1 cellular context compared by ENCODE assay signal in the genomic region with DNA sequence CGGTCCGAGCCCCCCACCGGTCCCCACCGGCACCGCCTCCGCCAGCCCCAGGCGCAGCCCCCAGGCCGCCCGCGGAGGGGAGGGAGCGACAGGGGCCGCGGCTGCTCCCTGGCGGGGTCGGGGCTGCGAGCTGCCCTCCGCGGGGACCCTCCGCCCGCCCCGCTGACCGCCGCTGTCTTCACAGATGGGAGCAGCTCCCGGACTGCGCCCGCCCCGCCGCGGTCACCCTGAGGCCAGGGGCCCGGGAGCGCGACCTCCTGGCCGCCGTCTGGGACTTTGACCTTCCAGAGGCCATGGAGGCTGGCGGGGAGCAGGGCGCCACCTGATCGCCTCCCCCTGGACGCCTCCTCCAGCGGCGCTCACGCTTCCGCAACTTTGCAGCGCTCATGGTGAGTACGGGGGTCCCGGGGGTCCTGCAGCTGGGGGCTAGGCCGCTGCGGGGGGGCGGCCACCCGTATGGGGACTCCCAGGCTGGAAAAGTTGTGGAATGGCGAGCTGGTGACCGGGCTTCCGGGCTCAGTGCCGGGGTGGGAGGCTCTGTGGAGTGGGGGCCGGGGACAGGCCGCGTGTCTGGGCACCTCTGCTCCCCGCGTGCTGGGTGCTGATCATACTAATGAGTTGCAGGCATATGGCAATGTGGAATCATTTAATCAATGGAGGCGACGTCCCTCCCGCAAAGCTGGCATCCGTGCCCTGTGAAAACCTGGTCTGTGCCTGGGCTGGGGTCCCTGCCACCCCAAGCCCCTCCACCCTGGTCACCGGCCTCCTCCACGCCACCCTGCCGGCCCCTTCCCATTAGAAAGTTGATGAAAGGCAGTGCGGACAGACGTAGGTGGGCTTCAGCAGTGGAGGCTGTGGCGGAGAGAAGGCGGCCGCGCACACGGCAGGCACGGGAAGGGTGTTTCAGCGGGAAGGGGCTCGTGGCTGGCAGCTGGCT.
TF ChIP-seq lines count a peak whose summit lies in the region.

No MANE protein-coding gene starts in this region.

TF ChIP-seq in HepG2, 621 proteins besides CTCF, POLR2A, EP300 and RAD21 (continued from another document and continues in another):
- TF ChIP-seq RELA (CRISPR knock-in tag; IDR thresholded peaks at IDR 0.05): no peak
- no peak for TF ChIP-seq MTF1 (CRISPR knock-in tag; IDR thresholded peaks at IDR 0.05)
- no peak for TF ChIP-seq NKX3-1 (CRISPR knock-in tag; IDR thresholded peaks at IDR 0.05)
- no peak; the same call in 1 of the 2 replicates for TF ChIP-seq ZNF772 (CRISPR knock-in tag; IDR thresholded peaks at IDR 0.05)
- no peak for TF ChIP-seq CENPBD1 (CRISPR knock-in tag; IDR thresholded peaks at IDR 0.05; ENCODE audit: borderline replicate concordance, low read depth)
- TF ChIP-seq, protein P1, sequence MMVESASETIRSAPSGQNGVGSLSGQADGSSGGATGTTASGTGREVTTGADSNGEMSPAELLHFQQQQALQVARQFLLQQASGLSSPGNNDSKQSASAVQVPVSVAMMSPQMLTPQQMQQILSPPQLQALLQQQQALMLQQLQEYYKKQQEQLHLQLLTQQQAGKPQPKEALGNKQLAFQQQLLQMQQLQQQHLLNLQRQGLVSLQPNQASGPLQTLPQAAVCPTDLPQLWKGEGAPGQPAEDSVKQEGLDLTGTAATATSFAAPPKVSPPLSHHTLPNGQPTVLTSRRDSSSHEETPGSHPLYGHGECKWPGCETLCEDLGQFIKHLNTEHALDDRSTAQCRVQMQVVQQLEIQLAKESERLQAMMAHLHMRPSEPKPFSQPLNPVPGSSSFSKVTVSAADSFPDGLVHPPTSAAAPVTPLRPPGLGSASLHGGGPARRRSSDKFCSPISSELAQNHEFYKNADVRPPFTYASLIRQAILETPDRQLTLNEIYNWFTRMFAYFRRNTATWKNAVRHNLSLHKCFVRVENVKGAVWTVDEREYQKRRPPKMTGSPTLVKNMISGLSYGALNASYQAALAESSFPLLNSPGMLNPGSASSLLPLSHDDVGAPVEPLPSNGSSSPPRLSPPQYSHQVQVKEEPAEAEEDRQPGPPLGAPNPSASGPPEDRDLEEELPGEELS (CRISPR knock-in tag; IDR thresholded peaks at IDR 0.05): no peak
- no peak for TF ChIP-seq SP5 (CRISPR knock-in tag; IDR thresholded peaks at IDR 0.05; ENCODE audit: borderline replicate concordance, low read depth)
- TF ChIP-seq SRSF1 (optimal IDR thresholded peaks at IDR 0.05; ENCODE audit: low read depth, low read length): no peak
- TF ChIP-seq GTF2F1 (IDR thresholded peaks at IDR 0.05; ENCODE audit: low read length): no peak
- no peak for TF ChIP-seq NRL (CRISPR knock-in tag; IDR thresholded peaks at IDR 0.05; ENCODE audit: borderline replicate concordance)
- TF ChIP-seq ZNF747 (CRISPR knock-in tag; IDR thresholded peaks at IDR 0.05; ENCODE audit: borderline replicate concordance): no peak
- TF ChIP-seq, protein P2, sequence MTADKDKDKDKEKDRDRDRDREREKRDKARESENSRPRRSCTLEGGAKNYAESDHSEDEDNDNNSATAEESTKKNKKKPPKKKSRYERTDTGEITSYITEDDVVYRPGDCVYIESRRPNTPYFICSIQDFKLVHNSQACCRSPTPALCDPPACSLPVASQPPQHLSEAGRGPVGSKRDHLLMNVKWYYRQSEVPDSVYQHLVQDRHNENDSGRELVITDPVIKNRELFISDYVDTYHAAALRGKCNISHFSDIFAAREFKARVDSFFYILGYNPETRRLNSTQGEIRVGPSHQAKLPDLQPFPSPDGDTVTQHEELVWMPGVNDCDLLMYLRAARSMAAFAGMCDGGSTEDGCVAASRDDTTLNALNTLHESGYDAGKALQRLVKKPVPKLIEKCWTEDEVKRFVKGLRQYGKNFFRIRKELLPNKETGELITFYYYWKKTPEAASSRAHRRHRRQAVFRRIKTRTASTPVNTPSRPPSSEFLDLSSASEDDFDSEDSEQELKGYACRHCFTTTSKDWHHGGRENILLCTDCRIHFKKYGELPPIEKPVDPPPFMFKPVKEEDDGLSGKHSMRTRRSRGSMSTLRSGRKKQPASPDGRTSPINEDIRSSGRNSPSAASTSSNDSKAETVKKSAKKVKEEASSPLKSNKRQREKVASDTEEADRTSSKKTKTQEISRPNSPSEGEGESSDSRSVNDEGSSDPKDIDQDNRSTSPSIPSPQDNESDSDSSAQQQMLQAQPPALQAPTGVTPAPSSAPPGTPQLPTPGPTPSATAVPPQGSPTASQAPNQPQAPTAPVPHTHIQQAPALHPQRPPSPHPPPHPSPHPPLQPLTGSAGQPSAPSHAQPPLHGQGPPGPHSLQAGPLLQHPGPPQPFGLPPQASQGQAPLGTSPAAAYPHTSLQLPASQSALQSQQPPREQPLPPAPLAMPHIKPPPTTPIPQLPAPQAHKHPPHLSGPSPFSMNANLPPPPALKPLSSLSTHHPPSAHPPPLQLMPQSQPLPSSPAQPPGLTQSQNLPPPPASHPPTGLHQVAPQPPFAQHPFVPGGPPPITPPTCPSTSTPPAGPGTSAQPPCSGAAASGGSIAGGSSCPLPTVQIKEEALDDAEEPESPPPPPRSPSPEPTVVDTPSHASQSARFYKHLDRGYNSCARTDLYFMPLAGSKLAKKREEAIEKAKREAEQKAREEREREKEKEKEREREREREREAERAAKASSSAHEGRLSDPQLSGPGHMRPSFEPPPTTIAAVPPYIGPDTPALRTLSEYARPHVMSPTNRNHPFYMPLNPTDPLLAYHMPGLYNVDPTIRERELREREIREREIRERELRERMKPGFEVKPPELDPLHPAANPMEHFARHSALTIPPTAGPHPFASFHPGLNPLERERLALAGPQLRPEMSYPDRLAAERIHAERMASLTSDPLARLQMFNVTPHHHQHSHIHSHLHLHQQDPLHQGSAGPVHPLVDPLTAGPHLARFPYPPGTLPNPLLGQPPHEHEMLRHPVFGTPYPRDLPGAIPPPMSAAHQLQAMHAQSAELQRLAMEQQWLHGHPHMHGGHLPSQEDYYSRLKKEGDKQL (CRISPR knock-in tag; IDR thresholded peaks at IDR 0.05; ENCODE audit: low read depth): no peak
- 0 out of 2 replicates have a peak, but pooled peaks have one; percentile 35 for TF ChIP-seq ARID4A (CRISPR knock-in tag; IDR thresholded peaks at IDR 0.05; ENCODE audit: borderline replicate concordance)
- TF ChIP-seq SIN3A (IDR thresholded peaks at IDR 0.05; ENCODE audit: borderline replicate concordance, low read depth, low read length): no peak
- peak; percentile 89 for TF ChIP-seq ZNF770 (CRISPR knock-in tag; IDR thresholded peaks at IDR 0.05)
- TF ChIP-seq, protein P3, sequence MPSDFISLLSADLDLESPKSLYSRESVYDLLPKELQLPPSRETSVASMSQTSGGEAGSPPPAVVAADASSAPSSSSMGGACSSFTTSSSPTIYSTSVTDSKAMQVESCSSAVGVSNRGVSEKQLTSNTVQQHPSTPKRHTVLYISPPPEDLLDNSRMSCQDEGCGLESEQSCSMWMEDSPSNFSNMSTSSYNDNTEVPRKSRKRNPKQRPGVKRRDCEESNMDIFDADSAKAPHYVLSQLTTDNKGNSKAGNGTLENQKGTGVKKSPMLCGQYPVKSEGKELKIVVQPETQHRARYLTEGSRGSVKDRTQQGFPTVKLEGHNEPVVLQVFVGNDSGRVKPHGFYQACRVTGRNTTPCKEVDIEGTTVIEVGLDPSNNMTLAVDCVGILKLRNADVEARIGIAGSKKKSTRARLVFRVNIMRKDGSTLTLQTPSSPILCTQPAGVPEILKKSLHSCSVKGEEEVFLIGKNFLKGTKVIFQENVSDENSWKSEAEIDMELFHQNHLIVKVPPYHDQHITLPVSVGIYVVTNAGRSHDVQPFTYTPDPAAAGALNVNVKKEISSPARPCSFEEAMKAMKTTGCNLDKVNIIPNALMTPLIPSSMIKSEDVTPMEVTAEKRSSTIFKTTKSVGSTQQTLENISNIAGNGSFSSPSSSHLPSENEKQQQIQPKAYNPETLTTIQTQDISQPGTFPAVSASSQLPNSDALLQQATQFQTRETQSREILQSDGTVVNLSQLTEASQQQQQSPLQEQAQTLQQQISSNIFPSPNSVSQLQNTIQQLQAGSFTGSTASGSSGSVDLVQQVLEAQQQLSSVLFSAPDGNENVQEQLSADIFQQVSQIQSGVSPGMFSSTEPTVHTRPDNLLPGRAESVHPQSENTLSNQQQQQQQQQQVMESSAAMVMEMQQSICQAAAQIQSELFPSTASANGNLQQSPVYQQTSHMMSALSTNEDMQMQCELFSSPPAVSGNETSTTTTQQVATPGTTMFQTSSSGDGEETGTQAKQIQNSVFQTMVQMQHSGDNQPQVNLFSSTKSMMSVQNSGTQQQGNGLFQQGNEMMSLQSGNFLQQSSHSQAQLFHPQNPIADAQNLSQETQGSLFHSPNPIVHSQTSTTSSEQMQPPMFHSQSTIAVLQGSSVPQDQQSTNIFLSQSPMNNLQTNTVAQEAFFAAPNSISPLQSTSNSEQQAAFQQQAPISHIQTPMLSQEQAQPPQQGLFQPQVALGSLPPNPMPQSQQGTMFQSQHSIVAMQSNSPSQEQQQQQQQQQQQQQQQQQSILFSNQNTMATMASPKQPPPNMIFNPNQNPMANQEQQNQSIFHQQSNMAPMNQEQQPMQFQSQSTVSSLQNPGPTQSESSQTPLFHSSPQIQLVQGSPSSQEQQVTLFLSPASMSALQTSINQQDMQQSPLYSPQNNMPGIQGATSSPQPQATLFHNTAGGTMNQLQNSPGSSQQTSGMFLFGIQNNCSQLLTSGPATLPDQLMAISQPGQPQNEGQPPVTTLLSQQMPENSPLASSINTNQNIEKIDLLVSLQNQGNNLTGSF (CRISPR knock-in tag; IDR thresholded peaks at IDR 0.05): no peak
- no peak for TF ChIP-seq ZNF10 (CRISPR knock-in tag; IDR thresholded peaks at IDR 0.05; ENCODE audit: borderline replicate concordance, low read depth)
- TF ChIP-seq ZNF784 (CRISPR knock-in tag; IDR thresholded peaks at IDR 0.05; ENCODE audit: borderline replicate concordance): no peak
- TF ChIP-seq AGO1 (IDR thresholded peaks at IDR 0.05; ENCODE audit: low read depth, low read length, poor library complexity, severe bottlenecking): no peak
- TF ChIP-seq ZNF224 (CRISPR knock-in tag; IDR thresholded peaks at IDR 0.05): no peak
- no peak for TF ChIP-seq ZSCAN20 (CRISPR knock-in tag; IDR thresholded peaks at IDR 0.05; ENCODE audit: borderline replicate concordance)
- TF ChIP-seq ARNT2 (CRISPR knock-in tag; IDR thresholded peaks at IDR 0.05; ENCODE audit: low read depth): 0 out of 2 replicates have a peak, but pooled peaks have one; percentile 33
- no peak for TF ChIP-seq ZNF670 (CRISPR knock-in tag; IDR thresholded peaks at IDR 0.05; ENCODE audit: borderline replicate concordance)
- TF ChIP-seq PLRG1 (conservative IDR thresholded peaks at IDR 0.05): no peak
- TF ChIP-seq DMAP1 (CRISPR knock-in tag; IDR thresholded peaks at IDR 0.05): no peak
- no peak for TF ChIP-seq PPARG (CRISPR knock-in tag; conservative IDR thresholded peaks at IDR 0.05)
- no peak for TF ChIP-seq ZNF350 (CRISPR knock-in tag; IDR thresholded peaks at IDR 0.05; ENCODE audit: borderline replicate concordance, low read depth)
- TF ChIP-seq ZBTB14 (CRISPR knock-in tag; IDR thresholded peaks at IDR 0.05): no peak
